Comparison of ENCODE assay signal across 1 cellular context in the genomic region with DNA sequence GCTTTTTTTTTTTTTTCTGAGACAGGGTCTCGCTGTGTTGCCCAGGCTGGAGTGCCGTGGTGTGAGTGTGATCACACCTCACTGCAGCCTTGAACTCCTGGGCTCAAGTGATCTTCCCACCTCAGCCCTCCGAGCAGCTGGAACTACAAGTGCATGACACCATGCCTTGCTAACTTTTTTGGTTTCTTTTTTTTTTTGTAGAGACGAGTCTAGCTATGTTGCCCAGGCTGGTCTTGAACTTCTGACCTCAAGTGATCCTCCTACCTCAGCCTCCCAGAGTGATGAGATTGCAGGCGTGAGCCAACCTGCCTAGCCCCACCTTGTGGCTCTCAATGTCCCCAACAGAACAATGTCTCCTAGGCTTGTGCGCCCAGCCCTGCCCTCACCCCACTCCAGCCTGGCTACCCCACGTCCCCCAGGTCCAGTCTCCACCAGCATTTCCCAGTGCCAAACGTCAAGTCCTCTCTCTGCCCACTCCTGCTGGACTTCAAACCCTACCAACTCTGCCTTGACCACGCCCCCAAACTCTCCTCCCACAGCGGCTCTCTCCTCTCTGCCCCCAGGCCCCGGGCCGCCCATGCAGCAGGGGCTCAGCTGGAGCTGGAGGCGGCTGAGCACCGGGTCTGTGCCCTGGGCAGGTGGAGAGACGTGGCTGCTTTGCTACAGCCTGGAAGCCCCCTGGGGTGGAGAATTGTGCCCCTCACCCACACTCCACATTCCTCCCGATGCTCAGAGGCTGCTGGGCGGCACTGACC.
TF ChIP-seq lines count a peak whose summit lies in the region.

No MANE protein-coding gene starts in this region.

TF ChIP-seq in HepG2, 621 proteins besides CTCF, POLR2A, EP300 and RAD21:
- TF ChIP-seq RFX5 (IDR thresholded peaks at IDR 0.05; ENCODE audit: low read depth, low read length), result no peak
- peak; percentile 84 for TF ChIP-seq ZNF770 (CRISPR knock-in tag; IDR thresholded peaks at IDR 0.05)
- TF ChIP-seq ZNF7 (CRISPR knock-in tag; IDR thresholded peaks at IDR 0.05), result no peak
- TF ChIP-seq HINFP (CRISPR knock-in tag; IDR thresholded peaks at IDR 0.05; ENCODE audit: low read depth), result no peak
- no peak for TF ChIP-seq HMG20A (CRISPR knock-in tag; IDR thresholded peaks at IDR 0.05; ENCODE audit: borderline replicate concordance)
- no peak for TF ChIP-seq ZNF839 (CRISPR knock-in tag; IDR thresholded peaks at IDR 0.05; ENCODE audit: borderline replicate concordance)
- no peak for TF ChIP-seq ZNF460 (CRISPR knock-in tag; IDR thresholded peaks at IDR 0.05; ENCODE audit: borderline replicate concordance)
- TF ChIP-seq CHCHD3 (CRISPR knock-in tag; IDR thresholded peaks at IDR 0.05), result no peak
- no peak for TF ChIP-seq ZNF674 (CRISPR knock-in tag; IDR thresholded peaks at IDR 0.05; ENCODE audit: low read depth)
- TF ChIP-seq ZNF263 (CRISPR knock-in tag; IDR thresholded peaks at IDR 0.05), result no peak
- TF ChIP-seq, protein P1, sequence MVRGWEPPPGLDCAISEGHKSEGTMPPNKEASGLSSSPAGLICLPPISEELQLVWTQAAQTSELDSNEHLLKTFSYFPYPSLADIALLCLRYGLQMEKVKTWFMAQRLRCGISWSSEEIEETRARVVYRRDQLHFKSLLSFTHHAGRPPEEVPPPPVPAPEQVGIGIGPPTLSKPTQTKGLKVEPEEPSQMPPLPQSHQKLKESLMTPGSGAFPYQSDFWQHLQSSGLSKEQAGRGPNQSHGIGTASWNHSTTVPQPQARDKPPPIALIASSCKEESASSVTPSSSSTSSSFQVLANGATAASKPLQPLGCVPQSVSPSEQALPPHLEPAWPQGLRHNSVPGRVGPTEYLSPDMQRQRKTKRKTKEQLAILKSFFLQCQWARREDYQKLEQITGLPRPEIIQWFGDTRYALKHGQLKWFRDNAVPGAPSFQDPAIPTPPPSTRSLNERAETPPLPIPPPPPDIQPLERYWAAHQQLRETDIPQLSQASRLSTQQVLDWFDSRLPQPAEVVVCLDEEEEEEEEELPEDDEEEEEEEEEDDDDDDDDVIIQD (CRISPR knock-in tag; IDR thresholded peaks at IDR 0.05; ENCODE audit: low read depth), result no peak
- no peak for TF ChIP-seq ZNF253 (CRISPR knock-in tag; IDR thresholded peaks at IDR 0.05; ENCODE audit: borderline replicate concordance)
- TF ChIP-seq ZNF121 (CRISPR knock-in tag; IDR thresholded peaks at IDR 0.05), result peak; percentile 71; the same call in 1 of the 2 replicates
- TF ChIP-seq SAP130 (CRISPR knock-in tag; IDR thresholded peaks at IDR 0.05; ENCODE audit: low read depth), result no peak
- TF ChIP-seq, protein P2, sequence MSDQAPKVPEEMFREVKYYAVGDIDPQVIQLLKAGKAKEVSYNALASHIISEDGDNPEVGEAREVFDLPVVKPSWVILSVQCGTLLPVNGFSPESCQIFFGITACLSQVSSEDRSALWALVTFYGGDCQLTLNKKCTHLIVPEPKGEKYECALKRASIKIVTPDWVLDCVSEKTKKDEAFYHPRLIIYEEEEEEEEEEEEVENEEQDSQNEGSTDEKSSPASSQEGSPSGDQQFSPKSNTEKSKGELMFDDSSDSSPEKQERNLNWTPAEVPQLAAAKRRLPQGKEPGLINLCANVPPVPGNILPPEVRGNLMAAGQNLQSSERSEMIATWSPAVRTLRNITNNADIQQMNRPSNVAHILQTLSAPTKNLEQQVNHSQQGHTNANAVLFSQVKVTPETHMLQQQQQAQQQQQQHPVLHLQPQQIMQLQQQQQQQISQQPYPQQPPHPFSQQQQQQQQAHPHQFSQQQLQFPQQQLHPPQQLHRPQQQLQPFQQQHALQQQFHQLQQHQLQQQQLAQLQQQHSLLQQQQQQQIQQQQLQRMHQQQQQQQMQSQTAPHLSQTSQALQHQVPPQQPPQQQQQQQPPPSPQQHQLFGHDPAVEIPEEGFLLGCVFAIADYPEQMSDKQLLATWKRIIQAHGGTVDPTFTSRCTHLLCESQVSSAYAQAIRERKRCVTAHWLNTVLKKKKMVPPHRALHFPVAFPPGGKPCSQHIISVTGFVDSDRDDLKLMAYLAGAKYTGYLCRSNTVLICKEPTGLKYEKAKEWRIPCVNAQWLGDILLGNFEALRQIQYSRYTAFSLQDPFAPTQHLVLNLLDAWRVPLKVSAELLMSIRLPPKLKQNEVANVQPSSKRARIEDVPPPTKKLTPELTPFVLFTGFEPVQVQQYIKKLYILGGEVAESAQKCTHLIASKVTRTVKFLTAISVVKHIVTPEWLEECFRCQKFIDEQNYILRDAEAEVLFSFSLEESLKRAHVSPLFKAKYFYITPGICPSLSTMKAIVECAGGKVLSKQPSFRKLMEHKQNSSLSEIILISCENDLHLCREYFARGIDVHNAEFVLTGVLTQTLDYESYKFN (CRISPR knock-in tag; conservative IDR thresholded peaks at IDR 0.05), result no peak
- no peak for TF ChIP-seq RBM22 (optimal IDR thresholded peaks at IDR 0.05; ENCODE audit: low read length)
- TF ChIP-seq ZIK1 (CRISPR knock-in tag; IDR thresholded peaks at IDR 0.05; ENCODE audit: borderline replicate concordance, low read depth), result no peak
- TF ChIP-seq ZNF12 (CRISPR knock-in tag; IDR thresholded peaks at IDR 0.05), result no peak
- TF ChIP-seq, protein P3, sequence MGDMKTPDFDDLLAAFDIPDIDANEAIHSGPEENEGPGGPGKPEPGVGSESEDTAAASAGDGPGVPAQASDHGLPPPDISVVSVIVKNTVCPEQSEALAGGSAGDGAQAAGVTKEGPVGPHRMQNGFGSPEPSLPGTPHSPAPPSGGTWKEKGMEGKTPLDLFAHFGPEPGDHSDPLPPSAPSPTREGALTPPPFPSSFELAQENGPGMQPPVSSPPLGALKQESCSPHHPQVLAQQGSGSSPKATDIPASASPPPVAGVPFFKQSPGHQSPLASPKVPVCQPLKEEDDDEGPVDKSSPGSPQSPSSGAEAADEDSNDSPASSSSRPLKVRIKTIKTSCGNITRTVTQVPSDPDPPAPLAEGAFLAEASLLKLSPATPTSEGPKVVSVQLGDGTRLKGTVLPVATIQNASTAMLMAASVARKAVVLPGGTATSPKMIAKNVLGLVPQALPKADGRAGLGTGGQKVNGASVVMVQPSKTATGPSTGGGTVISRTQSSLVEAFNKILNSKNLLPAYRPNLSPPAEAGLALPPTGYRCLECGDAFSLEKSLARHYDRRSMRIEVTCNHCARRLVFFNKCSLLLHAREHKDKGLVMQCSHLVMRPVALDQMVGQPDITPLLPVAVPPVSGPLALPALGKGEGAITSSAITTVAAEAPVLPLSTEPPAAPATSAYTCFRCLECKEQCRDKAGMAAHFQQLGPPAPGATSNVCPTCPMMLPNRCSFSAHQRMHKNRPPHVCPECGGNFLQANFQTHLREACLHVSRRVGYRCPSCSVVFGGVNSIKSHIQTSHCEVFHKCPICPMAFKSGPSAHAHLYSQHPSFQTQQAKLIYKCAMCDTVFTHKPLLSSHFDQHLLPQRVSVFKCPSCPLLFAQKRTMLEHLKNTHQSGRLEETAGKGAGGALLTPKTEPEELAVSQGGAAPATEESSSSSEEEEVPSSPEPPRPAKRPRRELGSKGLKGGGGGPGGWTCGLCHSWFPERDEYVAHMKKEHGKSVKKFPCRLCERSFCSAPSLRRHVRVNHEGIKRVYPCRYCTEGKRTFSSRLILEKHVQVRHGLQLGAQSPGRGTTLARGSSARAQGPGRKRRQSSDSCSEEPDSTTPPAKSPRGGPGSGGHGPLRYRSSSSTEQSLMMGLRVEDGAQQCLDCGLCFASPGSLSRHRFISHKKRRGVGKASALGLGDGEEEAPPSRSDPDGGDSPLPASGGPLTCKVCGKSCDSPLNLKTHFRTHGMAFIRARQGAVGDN (CRISPR knock-in tag; IDR thresholded peaks at IDR 0.05), result peak; percentile 9; the same call in 1 of the 2 replicates
- no peak for TF ChIP-seq ZNF33A (CRISPR knock-in tag; IDR thresholded peaks at IDR 0.05; ENCODE audit: borderline replicate concordance)
- TF ChIP-seq, protein P4, sequence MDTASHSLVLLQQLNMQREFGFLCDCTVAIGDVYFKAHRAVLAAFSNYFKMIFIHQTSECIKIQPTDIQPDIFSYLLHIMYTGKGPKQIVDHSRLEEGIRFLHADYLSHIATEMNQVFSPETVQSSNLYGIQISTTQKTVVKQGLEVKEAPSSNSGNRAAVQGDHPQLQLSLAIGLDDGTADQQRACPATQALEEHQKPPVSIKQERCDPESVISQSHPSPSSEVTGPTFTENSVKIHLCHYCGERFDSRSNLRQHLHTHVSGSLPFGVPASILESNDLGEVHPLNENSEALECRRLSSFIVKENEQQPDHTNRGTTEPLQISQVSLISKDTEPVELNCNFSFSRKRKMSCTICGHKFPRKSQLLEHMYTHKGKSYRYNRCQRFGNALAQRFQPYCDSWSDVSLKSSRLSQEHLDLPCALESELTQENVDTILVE (CRISPR knock-in tag; IDR thresholded peaks at IDR 0.05), result no peak
- no peak for TF ChIP-seq TGIF2 (CRISPR knock-in tag; IDR thresholded peaks at IDR 0.05)
- no peak for TF ChIP-seq KDM2A (CRISPR knock-in tag; IDR thresholded peaks at IDR 0.05; ENCODE audit: borderline replicate concordance, low read depth)
- TF ChIP-seq, protein P5, sequence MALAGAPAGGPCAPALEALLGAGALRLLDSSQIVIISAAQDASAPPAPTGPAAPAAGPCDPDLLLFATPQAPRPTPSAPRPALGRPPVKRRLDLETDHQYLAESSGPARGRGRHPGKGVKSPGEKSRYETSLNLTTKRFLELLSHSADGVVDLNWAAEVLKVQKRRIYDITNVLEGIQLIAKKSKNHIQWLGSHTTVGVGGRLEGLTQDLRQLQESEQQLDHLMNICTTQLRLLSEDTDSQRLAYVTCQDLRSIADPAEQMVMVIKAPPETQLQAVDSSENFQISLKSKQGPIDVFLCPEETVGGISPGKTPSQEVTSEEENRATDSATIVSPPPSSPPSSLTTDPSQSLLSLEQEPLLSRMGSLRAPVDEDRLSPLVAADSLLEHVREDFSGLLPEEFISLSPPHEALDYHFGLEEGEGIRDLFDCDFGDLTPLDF (CRISPR knock-in tag; IDR thresholded peaks at IDR 0.05), result no peak
- TF ChIP-seq, protein P6, sequence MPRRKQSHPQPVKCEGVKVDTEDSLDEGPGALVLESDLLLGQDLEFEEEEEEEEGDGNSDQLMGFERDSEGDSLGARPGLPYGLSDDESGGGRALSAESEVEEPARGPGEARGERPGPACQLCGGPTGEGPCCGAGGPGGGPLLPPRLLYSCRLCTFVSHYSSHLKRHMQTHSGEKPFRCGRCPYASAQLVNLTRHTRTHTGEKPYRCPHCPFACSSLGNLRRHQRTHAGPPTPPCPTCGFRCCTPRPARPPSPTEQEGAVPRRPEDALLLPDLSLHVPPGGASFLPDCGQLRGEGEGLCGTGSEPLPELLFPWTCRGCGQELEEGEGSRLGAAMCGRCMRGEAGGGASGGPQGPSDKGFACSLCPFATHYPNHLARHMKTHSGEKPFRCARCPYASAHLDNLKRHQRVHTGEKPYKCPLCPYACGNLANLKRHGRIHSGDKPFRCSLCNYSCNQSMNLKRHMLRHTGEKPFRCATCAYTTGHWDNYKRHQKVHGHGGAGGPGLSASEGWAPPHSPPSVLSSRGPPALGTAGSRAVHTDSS (CRISPR knock-in tag; conservative IDR thresholded peaks at IDR 0.05), result no peak
